2 cellular contexts compared by ENCODE assay signal in the genomic region with DNA sequence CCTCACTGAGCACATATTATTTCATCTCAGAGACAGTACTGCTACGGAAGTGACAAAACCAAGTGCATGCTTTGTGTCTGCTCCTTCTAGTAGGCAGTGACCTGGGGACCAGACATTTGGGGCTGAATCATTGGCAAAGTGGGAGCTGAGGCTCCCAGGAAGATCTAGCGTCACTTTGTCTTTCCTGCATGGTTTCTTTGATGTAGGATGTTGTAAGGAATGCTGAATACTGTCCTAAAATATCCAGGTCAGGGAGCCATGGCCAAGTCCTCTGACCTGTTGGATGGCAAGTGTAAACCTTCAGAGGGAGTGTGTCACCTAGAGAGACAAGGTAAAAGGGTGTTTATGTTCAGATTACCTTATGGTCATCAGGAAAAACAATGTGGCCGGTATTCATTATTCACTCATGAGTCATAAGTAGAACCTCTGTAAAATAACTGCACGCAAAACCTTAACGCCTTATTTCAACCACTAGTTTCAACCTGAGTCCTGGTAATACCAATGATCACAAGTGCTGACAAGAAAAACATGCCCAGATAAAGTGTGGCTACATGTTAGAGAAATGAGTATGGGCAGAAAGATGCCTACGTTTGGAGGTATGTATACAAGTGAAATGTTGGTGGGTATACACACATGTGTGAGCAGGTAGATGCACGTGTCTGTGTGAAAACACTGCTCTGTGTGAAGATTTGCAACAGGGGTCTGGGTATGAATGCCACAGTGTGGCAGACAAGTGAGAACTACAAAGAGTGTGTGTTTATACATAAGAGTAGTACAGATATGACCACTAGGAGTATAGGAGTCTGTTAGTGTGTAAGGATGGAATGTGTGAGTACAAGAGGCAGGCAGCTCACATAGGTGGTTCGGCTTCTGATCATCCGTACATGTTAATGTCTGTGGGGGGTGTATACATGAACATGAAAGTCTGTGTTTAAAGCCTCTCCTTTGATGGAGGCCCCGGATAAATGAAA.
A peak's percentile ranks its signal among the peaks of the same experiment; 100 is the strongest.
TF ChIP-seq lines count a peak whose summit lies in the region.

No MANE protein-coding gene starts in this region.

TF ChIP-seq in HepG2, 621 proteins besides CTCF, POLR2A, EP300 and RAD21:
- TF ChIP-seq, protein P1, sequence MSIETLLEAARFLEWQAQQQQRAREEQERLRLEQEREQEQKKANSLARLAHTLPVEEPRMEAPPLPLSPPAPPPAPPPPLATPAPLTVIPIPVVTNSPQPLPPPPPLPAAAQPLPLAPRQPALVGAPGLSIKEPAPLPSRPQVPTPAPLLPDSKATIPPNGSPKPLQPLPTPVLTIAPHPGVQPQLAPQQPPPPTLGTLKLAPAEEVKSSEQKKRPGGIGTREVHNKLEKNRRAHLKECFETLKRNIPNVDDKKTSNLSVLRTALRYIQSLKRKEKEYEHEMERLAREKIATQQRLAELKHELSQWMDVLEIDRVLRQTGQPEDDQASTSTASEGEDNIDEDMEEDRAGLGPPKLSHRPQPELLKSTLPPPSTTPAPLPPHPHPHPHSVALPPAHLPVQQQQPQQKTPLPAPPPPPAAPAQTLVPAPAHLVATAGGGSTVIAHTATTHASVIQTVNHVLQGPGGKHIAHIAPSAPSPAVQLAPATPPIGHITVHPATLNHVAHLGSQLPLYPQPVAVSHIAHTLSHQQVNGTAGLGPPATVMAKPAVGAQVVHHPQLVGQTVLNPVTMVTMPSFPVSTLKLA (IDR thresholded peaks at IDR 0.05) = peak; percentile 94
- TF ChIP-seq RNF2 (conservative IDR thresholded peaks at IDR 0.05; ENCODE audit: low read depth) = no peak
TF ChIP-seq in HepG2: peak in this region for 1.

TF ChIP-seq in GM12878, 131 proteins besides CTCF, POLR2A, EP300 and RAD21 (continued from another document):
- TF ChIP-seq, protein P2, sequence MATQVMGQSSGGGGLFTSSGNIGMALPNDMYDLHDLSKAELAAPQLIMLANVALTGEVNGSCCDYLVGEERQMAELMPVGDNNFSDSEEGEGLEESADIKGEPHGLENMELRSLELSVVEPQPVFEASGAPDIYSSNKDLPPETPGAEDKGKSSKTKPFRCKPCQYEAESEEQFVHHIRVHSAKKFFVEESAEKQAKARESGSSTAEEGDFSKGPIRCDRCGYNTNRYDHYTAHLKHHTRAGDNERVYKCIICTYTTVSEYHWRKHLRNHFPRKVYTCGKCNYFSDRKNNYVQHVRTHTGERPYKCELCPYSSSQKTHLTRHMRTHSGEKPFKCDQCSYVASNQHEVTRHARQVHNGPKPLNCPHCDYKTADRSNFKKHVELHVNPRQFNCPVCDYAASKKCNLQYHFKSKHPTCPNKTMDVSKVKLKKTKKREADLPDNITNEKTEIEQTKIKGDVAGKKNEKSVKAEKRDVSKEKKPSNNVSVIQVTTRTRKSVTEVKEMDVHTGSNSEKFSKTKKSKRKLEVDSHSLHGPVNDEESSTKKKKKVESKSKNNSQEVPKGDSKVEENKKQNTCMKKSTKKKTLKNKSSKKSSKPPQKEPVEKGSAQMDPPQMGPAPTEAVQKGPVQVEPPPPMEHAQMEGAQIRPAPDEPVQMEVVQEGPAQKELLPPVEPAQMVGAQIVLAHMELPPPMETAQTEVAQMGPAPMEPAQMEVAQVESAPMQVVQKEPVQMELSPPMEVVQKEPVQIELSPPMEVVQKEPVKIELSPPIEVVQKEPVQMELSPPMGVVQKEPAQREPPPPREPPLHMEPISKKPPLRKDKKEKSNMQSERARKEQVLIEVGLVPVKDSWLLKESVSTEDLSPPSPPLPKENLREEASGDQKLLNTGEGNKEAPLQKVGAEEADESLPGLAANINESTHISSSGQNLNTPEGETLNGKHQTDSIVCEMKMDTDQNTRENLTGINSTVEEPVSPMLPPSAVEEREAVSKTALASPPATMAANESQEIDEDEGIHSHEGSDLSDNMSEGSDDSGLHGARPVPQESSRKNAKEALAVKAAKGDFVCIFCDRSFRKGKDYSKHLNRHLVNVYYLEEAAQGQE (IDR thresholded peaks at IDR 0.05; ENCODE audit: low read depth, low read length) = no peak
- TF ChIP-seq SMAD1 (IDR thresholded peaks at IDR 0.05; ENCODE audit: low read depth, partially characterized antibody) = no peak
- peak; percentile 55 for TF ChIP-seq MTA2 (IDR thresholded peaks at IDR 0.05; ENCODE audit: low read depth)
- peak in 1 of 2 experiments; percentile 21; a peak in 2 of 4 replicates for TF ChIP-seq BHLHE40 (IDR thresholded peaks at IDR 0.05; ENCODE audit: borderline replicate concordance in 1 of 2, low read depth in 2 of 2, low read length in 1 of 2)
- TF ChIP-seq NRF1 (conservative IDR thresholded peaks at IDR 0.05; ENCODE audit: low read depth, low read length) = no peak
- TF ChIP-seq, protein P3, sequence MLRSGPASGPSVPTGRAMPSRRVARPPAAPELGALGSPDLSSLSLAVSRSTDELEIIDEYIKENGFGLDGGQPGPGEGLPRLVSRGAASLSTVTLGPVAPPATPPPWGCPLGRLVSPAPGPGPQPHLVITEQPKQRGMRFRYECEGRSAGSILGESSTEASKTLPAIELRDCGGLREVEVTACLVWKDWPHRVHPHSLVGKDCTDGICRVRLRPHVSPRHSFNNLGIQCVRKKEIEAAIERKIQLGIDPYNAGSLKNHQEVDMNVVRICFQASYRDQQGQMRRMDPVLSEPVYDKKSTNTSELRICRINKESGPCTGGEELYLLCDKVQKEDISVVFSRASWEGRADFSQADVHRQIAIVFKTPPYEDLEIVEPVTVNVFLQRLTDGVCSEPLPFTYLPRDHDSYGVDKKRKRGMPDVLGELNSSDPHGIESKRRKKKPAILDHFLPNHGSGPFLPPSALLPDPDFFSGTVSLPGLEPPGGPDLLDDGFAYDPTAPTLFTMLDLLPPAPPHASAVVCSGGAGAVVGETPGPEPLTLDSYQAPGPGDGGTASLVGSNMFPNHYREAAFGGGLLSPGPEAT (IDR thresholded peaks at IDR 0.05; ENCODE audit: low read depth) = no peak
- TF ChIP-seq, protein P4, sequence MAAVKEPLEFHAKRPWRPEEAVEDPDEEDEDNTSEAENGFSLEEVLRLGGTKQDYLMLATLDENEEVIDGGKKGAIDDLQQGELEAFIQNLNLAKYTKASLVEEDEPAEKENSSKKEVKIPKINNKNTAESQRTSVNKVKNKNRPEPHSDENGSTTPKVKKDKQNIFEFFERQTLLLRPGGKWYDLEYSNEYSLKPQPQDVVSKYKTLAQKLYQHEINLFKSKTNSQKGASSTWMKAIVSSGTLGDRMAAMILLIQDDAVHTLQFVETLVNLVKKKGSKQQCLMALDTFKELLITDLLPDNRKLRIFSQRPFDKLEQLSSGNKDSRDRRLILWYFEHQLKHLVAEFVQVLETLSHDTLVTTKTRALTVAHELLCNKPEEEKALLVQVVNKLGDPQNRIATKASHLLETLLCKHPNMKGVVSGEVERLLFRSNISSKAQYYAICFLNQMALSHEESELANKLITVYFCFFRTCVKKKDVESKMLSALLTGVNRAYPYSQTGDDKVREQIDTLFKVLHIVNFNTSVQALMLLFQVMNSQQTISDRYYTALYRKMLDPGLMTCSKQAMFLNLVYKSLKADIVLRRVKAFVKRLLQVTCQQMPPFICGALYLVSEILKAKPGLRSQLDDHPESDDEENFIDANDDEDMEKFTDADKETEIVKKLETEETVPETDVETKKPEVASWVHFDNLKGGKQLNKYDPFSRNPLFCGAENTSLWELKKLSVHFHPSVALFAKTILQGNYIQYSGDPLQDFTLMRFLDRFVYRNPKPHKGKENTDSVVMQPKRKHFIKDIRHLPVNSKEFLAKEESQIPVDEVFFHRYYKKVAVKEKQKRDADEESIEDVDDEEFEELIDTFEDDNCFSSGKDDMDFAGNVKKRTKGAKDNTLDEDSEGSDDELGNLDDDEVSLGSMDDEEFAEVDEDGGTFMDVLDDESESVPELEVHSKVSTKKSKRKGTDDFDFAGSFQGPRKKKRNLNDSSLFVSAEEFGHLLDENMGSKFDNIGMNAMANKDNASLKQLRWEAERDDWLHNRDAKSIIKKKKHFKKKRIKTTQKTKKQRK (IDR thresholded peaks at IDR 0.05; ENCODE audit: low read depth, low read length) = no peak
- no peak for TF ChIP-seq SMAD5 (IDR thresholded peaks at IDR 0.05; ENCODE audit: low read depth)
- TF ChIP-seq STAT1 (conservative IDR thresholded peaks at IDR 0.05) = no peak
- TF ChIP-seq GABPA (IDR thresholded peaks at IDR 0.05; ENCODE audit: low read depth) = no peak
- TF ChIP-seq SPI1 (IDR thresholded peaks at IDR 0.05; ENCODE audit: borderline replicate concordance, insufficient read depth, low read depth, low read length) = no peak
- no peak for TF ChIP-seq TBL1XR1 (IDR thresholded peaks at IDR 0.05; ENCODE audit: low read depth, low read length)
- TF ChIP-seq SP1 (IDR thresholded peaks at IDR 0.05; ENCODE audit: low read depth, low read length) = no peak
- TF ChIP-seq, protein P5, sequence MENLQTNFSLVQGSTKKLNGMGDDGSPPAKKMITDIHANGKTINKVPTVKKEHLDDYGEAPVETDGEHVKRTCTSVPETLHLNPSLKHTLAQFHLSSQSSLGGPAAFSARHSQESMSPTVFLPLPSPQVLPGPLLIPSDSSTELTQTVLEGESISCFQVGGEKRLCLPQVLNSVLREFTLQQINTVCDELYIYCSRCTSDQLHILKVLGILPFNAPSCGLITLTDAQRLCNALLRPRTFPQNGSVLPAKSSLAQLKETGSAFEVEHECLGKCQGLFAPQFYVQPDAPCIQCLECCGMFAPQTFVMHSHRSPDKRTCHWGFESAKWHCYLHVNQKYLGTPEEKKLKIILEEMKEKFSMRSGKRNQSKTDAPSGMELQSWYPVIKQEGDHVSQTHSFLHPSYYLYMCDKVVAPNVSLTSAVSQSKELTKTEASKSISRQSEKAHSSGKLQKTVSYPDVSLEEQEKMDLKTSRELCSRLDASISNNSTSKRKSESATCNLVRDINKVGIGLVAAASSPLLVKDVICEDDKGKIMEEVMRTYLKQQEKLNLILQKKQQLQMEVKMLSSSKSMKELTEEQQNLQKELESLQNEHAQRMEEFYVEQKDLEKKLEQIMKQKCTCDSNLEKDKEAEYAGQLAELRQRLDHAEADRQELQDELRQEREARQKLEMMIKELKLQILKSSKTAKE (IDR thresholded peaks at IDR 0.05; ENCODE audit: low read depth, poor library complexity, severe bottlenecking) = no peak
TF ChIP-seq in GM12878: peak in this region for 3.
